ENCODE assay signal across 1 cellular context in the genomic region with DNA sequence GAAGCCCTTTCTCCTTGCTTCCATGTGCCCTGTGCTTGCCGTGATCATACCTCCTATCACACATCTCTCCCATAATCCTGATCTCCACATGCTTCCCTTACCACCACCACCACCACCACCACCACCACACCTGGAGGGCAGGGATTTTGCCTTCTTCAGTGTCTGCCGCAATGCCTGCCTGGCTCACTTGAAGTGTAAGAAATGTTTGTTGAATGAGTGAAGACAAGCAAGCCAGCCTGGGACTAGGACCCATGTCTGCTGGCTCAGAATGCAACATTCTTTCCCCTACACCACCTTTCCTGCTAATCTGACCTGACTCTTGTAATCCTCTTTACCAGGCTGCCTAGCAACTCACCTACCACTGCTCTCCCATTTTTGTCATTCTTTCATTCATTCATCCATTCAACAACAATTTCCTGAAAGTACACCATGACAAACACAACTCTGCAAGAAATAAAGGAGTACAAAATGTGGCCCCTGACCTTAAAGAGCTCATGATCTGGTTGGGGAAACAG.
TF ChIP-seq lines count a peak whose summit lies in the region.

No MANE protein-coding gene starts in this region.

TF ChIP-seq in IMR-90, 13 proteins besides CTCF, POLR2A, EP300 and RAD21 (continued from another document):
- no peak for TF ChIP-seq CEBPB (IDR thresholded peaks at IDR 0.05; ENCODE audit: low read depth, low read length)
- TF ChIP-seq MAFK (IDR thresholded peaks at IDR 0.05; ENCODE audit: low read depth, low read length) = no peak
- TF ChIP-seq NFE2L2 (IDR thresholded peaks at IDR 0.05; ENCODE audit: low read depth, low read length) = no peak
- TF ChIP-seq MAZ (IDR thresholded peaks at IDR 0.05; ENCODE audit: borderline replicate concordance, low read depth, low read length) = no peak
- TF ChIP-seq, protein P1, sequence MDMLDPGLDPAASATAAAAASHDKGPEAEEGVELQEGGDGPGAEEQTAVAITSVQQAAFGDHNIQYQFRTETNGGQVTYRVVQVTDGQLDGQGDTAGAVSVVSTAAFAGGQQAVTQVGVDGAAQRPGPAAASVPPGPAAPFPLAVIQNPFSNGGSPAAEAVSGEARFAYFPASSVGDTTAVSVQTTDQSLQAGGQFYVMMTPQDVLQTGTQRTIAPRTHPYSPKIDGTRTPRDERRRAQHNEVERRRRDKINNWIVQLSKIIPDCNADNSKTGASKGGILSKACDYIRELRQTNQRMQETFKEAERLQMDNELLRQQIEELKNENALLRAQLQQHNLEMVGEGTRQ (IDR thresholded peaks at IDR 0.05; ENCODE audit: low read depth, low read length) = no peak
- no peak for TF ChIP-seq FOS (IDR thresholded peaks at IDR 0.05; ENCODE audit: low read depth, low read length)
- no peak for TF ChIP-seq MXI1 (IDR thresholded peaks at IDR 0.05; ENCODE audit: borderline replicate concordance, low read depth, low read length)
- TF ChIP-seq CHD1 (IDR thresholded peaks at IDR 0.05; ENCODE audit: low read depth, low read length) = no peak
- TF ChIP-seq RFX5 (IDR thresholded peaks at IDR 0.05; ENCODE audit: low read depth, low read length) = no peak
- no peak for TF ChIP-seq ELK1 (IDR thresholded peaks at IDR 0.05; ENCODE audit: borderline replicate concordance, low read depth, low read length)
